In the genomic region with DNA sequence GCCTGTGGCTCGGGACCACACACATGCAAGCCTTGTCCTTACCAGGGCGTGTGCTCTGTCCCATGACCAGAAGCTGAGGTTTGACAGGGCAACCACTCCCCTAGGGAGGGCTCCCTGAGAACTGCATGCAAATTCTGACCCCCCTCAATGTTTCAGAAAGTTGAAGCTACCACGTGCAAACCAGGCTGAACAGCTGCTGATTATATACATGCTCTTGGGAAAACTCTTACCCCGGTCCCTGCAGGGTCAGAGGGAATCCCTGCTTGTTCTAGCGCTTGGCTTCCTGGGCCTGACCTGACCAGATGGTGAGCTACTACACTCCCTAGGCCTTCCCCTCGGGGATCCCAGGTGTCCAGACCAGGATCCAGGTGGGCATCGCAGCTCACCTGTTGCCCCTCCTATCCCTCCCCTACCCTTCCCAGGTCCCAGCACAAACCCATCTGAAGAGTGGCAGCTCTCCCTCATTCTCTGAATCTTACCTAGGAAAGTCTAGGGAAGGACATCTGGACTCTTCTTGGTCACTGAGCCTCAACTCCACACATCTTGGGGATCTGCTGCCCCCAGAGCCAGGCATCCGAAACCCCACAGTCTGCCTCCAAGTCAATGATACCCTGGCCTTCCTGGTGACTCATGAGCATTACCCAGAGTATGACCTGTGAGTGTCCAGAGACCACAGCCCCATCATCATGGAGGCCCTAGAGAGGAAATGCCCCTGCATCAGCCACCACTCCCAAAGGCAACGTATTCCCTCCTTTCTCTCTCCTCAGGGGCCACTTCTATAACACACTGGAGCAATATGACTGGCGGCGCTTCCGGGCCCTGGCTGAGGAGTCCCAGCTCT, we compare ENCODE assay signal across 1 cellular context.
TF ChIP-seq lines count a peak whose summit lies in the region.

No MANE protein-coding gene starts in this region.

TF ChIP-seq in GM23338, 12 proteins besides CTCF, POLR2A, EP300 and RAD21 (continued from another document):
- TF ChIP-seq, protein P1, sequence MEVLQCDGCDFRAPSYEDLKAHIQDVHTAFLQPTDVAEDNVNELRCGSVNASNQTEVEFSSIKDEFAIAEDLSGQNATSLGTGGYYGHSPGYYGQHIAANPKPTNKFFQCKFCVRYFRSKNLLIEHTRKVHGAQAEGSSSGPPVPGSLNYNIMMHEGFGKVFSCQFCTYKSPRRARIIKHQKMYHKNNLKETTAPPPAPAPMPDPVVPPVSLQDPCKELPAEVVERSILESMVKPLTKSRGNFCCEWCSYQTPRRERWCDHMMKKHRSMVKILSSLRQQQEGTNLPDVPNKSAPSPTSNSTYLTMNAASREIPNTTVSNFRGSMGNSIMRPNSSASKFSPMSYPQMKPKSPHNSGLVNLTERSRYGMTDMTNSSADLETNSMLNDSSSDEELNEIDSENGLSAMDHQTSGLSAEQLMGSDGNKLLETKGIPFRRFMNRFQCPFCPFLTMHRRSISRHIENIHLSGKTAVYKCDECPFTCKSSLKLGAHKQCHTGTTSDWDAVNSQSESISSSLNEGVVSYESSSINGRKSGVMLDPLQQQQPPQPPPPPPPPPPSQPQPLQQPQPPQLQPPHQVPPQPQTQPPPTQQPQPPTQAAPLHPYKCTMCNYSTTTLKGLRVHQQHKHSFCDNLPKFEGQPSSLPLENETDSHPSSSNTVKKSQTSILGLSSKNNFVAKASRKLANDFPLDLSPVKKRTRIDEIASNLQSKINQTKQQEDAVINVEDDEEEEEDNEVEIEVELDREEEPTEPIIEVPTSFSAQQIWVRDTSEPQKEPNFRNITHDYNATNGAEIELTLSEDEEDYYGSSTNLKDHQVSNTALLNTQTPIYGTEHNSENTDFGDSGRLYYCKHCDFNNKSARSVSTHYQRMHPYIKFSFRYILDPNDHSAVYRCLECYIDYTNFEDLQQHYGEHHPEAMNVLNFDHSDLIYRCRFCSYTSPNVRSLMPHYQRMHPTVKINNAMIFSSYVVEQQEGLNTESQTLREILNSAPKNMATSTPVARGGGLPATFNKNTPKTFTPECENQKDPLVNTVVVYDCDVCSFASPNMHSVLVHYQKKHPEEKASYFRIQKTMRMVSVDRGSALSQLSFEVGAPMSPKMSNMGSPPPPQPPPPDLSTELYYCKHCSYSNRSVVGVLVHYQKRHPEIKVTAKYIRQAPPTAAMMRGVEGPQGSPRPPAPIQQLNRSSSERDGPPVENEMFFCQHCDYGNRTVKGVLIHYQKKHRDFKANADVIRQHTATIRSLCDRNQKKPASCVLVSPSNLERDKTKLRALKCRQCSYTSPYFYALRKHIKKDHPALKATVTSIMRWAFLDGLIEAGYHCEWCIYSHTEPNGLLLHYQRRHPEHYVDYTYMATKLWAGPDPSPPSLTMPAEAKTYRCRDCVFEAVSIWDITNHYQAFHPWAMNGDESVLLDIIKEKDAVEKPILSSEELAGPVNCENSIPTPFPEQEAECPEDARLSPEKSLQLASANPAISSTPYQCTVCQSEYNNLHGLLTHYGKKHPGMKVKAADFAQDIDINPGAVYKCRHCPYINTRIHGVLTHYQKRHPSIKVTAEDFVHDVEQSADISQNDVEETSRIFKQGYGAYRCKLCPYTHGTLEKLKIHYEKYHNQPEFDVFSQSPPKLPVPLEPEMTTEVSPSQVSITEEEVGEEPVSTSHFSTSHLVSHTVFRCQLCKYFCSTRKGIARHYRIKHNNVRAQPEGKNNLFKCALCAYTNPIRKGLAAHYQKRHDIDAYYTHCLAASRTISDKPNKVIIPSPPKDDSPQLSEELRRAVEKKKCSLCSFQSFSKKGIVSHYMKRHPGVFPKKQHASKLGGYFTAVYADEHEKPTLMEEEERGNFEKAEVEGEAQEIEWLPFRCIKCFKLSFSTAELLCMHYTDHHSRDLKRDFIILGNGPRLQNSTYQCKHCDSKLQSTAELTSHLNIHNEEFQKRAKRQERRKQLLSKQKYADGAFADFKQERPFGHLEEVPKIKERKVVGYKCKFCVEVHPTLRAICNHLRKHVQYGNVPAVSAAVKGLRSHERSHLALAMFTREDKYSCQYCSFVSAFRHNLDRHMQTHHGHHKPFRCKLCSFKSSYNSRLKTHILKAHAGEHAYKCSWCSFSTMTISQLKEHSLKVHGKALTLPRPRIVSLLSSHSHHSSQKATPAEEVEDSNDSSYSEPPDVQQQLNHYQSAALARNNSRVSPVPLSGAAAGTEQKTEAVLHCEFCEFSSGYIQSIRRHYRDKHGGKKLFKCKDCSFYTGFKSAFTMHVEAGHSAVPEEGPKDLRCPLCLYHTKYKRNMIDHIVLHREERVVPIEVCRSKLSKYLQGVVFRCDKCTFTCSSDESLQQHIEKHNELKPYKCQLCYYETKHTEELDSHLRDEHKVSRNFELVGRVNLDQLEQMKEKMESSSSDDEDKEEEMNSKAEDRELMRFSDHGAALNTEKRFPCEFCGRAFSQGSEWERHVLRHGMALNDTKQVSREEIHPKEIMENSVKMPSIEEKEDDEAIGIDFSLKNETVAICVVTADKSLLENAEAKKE (CRISPR knock-in tag; IDR thresholded peaks at IDR 0.05): no peak
- TF ChIP-seq EZH2phosphoT487 (IDR thresholded peaks at IDR 0.05; ENCODE audit: unreplicated experiment): no peak
